In the genomic region with DNA sequence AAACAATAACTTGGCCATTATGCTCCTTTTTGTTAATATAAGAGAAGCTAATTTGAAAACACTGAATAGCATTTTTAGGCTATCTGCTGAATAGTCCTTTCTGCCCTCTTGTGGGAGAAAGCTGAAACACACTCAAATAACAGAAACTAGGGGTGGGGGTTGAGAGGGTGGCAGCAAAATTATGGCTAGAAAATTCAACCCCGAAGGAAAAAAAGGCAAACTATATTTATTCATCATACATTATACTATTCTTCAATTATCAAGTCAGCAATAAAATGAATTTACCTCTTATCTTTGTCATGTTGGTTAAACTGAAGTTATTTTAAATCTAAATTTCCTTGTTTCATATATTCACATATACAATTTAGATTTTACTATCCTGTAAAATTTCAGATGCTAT, we compare ENCODE assay signal across 8 cellular contexts.
DNase-seq lines count a peak whose midpoint lies in the region; ATAC-seq, FAIRE-seq and TF ChIP-seq lines count a peak whose summit lies in the region.

No MANE protein-coding gene starts in this region.

- H3K79me2 ChIP-seq in GM12878 (ENCODE audit: control insufficient read depth, insufficient read depth, low read length) = no peaks in the 10 kb centered on the region

- TF ChIP-seq POLR2A in GM12878 (IDR thresholded peaks at IDR 0.05; ENCODE audit: low read depth, low read length) = no peak

- peak; percentile 79 for ATAC-seq in GM12878
- no peak for ATAC-seq in HG03097 (IDR thresholded peaks at IDR 0.05; ENCODE audit: low FRiP score, unreplicated experiment)
- ATAC-seq in GM21526 (IDR thresholded peaks at IDR 0.05; ENCODE audit: low FRiP score, unreplicated experiment) = no peak
- ATAC-seq in GM18498 (IDR thresholded peaks at IDR 0.05; ENCODE audit: unreplicated experiment) = no peak

- H3K27me3 ChIP-seq in GM12878 (replicated peaks in 1 of 2; ENCODE audit: control insufficient read depth in 2 of 2, insufficient read depth in 2 of 2, low read length in 1 of 2) (no peaks in the 10 kb centered on the region), layer of hippocampus (ENCODE audit: control insufficient read depth, insufficient read depth, low read length) (no peaks in the 10 kb centered on the region)

- DNase-seq in DMS 273 treated with DMSO at 0.1 percent for 48 hours (lab: John Stamatoyannopoulos, UW) (peak; percentile 25), NCI-H226 (peak; percentile 11), GM12878 (ENCODE audit: low read depth, low spot score) (no peak)

- no peak for TF ChIP-seq EP300 in GM12878 (IDR thresholded peaks at IDR 0.05; ENCODE audit: borderline replicate concordance in 1 of 2, control insufficient read depth in 1 of 2, low read depth in 2 of 2, low read length in 2 of 2)

- no peaks in the 10 kb centered on the region for H3K36me3 ChIP-seq in HEK293 (ENCODE audit: control insufficient read depth in 2 of 2, insufficient read depth in 1 of 2, low read length in 2 of 2)
- H3K36me3 ChIP-seq in GM12878 (ENCODE audit: control insufficient read depth in 2 of 2, insufficient read depth in 2 of 2, low read length in 1 of 2) = no peaks in the 10 kb centered on the region

- FAIRE-seq in GM12878 (lab: Jason Lieb, UNC) = no peak

- peak; percentile 70 for TF ChIP-seq RAD21 in GM12878 (IDR thresholded peaks at IDR 0.05; ENCODE audit: insufficient read depth, low read depth, low read length)

- intact Hi-C loops in GM12878 (cut with micrococcal nuclease; ENCODE audit: unreplicated experiment) = loop anchor here (1.0 kb wide), 1 partner anchor 336 kb away; no protein-coding TSS in a partner anchor

- SMC1A ChIA-PET in GM12878 (lab: Charles Lee; ENCODE audit: uncharacterized antibody, unreplicated experiment) = interaction anchor here (1.0 to 3.7 kb wide), 17 partner anchors 9 to 337 kb away, joined by 3 to 30 read pairs (median 5); no protein-coding TSS in a partner anchor

- POLR2A ChIA-PET in HEK293 (lab: Yijun Ruan, JAX) = no interaction called here
- POLR2A ChIA-PET in GM12878 (lab: Charles Lee) = interaction anchor here (1.4 kb wide), 1 partner anchor 92 kb away, joined by 3 read pairs; no protein-coding TSS in a partner anchor

- H2AFZ ChIP-seq in GM12878 (ENCODE audit: control insufficient read depth, low read depth, low read length) = no peak overlapping the region

- H3K27ac ChIP-seq in HEK293 (ENCODE audit: extremely low read depth, low read depth, low read length) = no peak overlapping the region
- no peak overlapping the region for H3K27ac ChIP-seq in GM12878 (ENCODE audit: control insufficient read depth, insufficient read depth)
- H3K27ac ChIP-seq in layer of hippocampus (ENCODE audit: low read depth, low read length) = peak overlapping the region; percentile 43

- H3K4me1 ChIP-seq in HEK293 (ENCODE audit: control insufficient read depth, insufficient read depth, low read length) (peaks cover 31% of the 10 kb centered on the region), GM12878 (ENCODE audit: control insufficient read depth, insufficient read depth, low read length) (no peaks in the 10 kb centered on the region)

- no peak overlapping the region for H3K4me2 ChIP-seq in GM12878 (ENCODE audit: control insufficient read depth, insufficient read depth)

- H3K9me3 ChIP-seq in HEK293 (ENCODE audit: control insufficient read depth, insufficient read depth, low read depth, low read length) = no peaks in the 10 kb centered on the region
- no peaks in the 10 kb centered on the region for H3K9me3 ChIP-seq in GM12878 (replicated peaks; ENCODE audit: control insufficient read depth, insufficient read depth, low read length)

- BruUV-seq in GM12878 (replicated peaks; lab: Mats Ljungman, UMichigan) = no TSS peak

- in situ Hi-C loops in GM12878 (cut with MboI) = no loop called here

- no peaks in the 10 kb centered on the region for H4K20me1 ChIP-seq in GM12878 (ENCODE audit: control insufficient read depth, insufficient read depth)

- H3K9ac ChIP-seq in GM12878 (ENCODE audit: control insufficient read depth, insufficient read depth, low read length) = no peak overlapping the region

- WGBS in GM12878 (ENCODE audit: insufficient coverage, insufficient replicate concordance, low lambda C conversion rate, missing lambda C conversion rate) = 0% methylated on average over 1 of the region's 1 CpG

- TF ChIP-seq CTCF in HEK293 (tag by site-specific recombination; IDR thresholded peaks at IDR 0.05) = no peak
- peak; percentile 59 to 70 (median 61) for TF ChIP-seq CTCF in GM12878 (IDR thresholded peaks at IDR 0.05 in 2 of 3, conservative IDR thresholded peaks at IDR 0.05 in 1 of 3; ENCODE audit: control insufficient read depth in 2 of 3, extremely low read depth in 1 of 3, insufficient read depth in 1 of 3, low read depth in 3 of 3, low read length in 3 of 3)

- RAD21 ChIA-PET in GM12878 (lab: Charles Lee; ENCODE audit: unreplicated experiment) = interaction anchor here (1.0 to 3.9 kb wide), 5 partner anchors 97 to 337 kb away, joined by 3 to 63 read pairs (median 3); no protein-coding TSS in a partner anchor

- H3K4me3 ChIP-seq in HEK293 (ENCODE audit: low read depth, low read length) (no peak overlapping the region), GM12878 (no peak overlapping the region)

- CTCF ChIA-PET in HEK293 (lab: Yijun Ruan, JAX) (interaction anchor here (0.7 to 1.4 kb wide), 12 partner anchors 10 to 485 kb away, joined by 3 to 11 read pairs (median 4); no protein-coding TSS in a partner anchor), GM12878 (lab: Yijun Ruan, JAX) (interaction anchor here (0.6 to 5.1 kb wide), 14 partner anchors 8 to 335 kb away, joined by 3 to 77 read pairs (median 5); no protein-coding TSS in a partner anchor)

TF ChIP-seq in HEK293, 187 proteins besides CTCF, POLR2A, EP300 and RAD21 (continues in another document):
- TF ChIP-seq ZNF654 (tag by site-specific recombination; IDR thresholded peaks at IDR 0.05; ENCODE audit: low read depth) (peak; percentile 47), ZNF416 (tag by site-specific recombination; IDR thresholded peaks at IDR 0.05) (no peak), ZNF404 (tag by site-specific recombination; IDR thresholded peaks at IDR 0.05) (no peak)
- TF ChIP-seq, protein P1, sequence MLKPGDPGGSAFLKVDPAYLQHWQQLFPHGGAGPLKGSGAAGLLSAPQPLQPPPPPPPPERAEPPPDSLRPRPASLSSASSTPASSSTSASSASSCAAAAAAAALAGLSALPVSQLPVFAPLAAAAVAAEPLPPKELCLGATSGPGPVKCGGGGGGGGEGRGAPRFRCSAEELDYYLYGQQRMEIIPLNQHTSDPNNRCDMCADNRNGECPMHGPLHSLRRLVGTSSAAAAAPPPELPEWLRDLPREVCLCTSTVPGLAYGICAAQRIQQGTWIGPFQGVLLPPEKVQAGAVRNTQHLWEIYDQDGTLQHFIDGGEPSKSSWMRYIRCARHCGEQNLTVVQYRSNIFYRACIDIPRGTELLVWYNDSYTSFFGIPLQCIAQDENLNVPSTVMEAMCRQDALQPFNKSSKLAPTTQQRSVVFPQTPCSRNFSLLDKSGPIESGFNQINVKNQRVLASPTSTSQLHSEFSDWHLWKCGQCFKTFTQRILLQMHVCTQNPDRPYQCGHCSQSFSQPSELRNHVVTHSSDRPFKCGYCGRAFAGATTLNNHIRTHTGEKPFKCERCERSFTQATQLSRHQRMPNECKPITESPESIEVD (tag by site-specific recombination; IDR thresholded peaks at IDR 0.05) = peak; percentile 35

TF ChIP-seq in GM12878, 131 proteins besides CTCF, POLR2A, EP300 and RAD21:
- TF ChIP-seq BHLHE40 (IDR thresholded peaks at IDR 0.05; ENCODE audit: borderline replicate concordance in 1 of 2, low read depth in 2 of 2, low read length in 1 of 2) (no peak), TCF3 (IDR thresholded peaks at IDR 0.05; ENCODE audit: borderline replicate concordance, insufficient read depth, low read depth, low read length) (no peak), SMC3 (IDR thresholded peaks at IDR 0.05; ENCODE audit: borderline replicate concordance, low read length) (peak; percentile 60; the same call in 1 of the 2 replicates), CBX5 (IDR thresholded peaks at IDR 0.05; ENCODE audit: low read depth) (no peak), BMI1 (IDR thresholded peaks at IDR 0.05; ENCODE audit: borderline replicate concordance) (no peak), BACH1 (IDR thresholded peaks at IDR 0.05; ENCODE audit: borderline replicate concordance) (no peak)
- TF ChIP-seq, protein P2, sequence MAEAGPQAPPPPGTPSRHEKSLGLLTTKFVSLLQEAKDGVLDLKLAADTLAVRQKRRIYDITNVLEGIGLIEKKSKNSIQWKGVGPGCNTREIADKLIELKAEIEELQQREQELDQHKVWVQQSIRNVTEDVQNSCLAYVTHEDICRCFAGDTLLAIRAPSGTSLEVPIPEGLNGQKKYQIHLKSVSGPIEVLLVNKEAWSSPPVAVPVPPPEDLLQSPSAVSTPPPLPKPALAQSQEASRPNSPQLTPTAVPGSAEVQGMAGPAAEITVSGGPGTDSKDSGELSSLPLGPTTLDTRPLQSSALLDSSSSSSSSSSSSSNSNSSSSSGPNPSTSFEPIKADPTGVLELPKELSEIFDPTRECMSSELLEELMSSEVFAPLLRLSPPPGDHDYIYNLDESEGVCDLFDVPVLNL (IDR thresholded peaks at IDR 0.05; ENCODE audit: low read depth, low read length) = no peak
